In genomic region chr10:24299587-24300258, GRCh38 we compare ENCODE assay signal across 13 cellular contexts.
DNase-seq lines count a peak whose midpoint lies in the region; ATAC-seq and TF ChIP-seq lines count a peak whose summit lies in the region.
"Had no signal": no experiment of that assay in that cellular context is flagged by ENCODE, and none has a peak within 500 bp of the region (broad histone marks: within the 10 kb centered on the region; RNA-seq: fewer than 3 reads in every experiment).

No MANE protein-coding gene starts in this region.

- H3K4me2 ChIP-seq in PC-3 (ENCODE audit: low read length): peak overlapping the region; percentile 59

- BruUV-seq in PC-3 (replicated peaks; lab: Mats Ljungman, UMichigan): no TSS peak

- H3K36me3 ChIP-seq in PC-3 (ENCODE audit: low read depth, low read length): no peaks in the 10 kb centered on the region
- H3K36me3 ChIP-seq: cardiac muscle cell, thoracic aorta had no signal

- H3K27me3 ChIP-seq in PC-3 (ENCODE audit: low read length): no peaks in the 10 kb centered on the region
- H3K27me3 ChIP-seq: cardiac muscle cell had no signal

- CTCF ChIA-PET in PC-3 (lab: Charles Lee): interaction anchor here (0.6 to 0.9 kb wide), 2 partner anchors 61 to 104 kb away, joined by 3 to 4 read pairs; no protein-coding TSS in a partner anchor

- peak; percentile 1 for DNase-seq in stimulated activated CD4-positive, alpha-beta T cell treated with anti-CD3 and anti-CD28 coated beads, Interleukin-1b, Interleukin-23, amount 100 ng/mL, for 48 hours
- DNase-seq in stimulated activated CD4-positive, alpha-beta T cell treated with anti-CD3 and anti-CD28 coated beads, Interleukin-4, amount 100 ng/mL, for 4 hours: no peak
- peak; percentile 82 for DNase-seq in PC-3
- peak; percentile 23 for DNase-seq in dermis blood vessel endothelial cell
- no peak for DNase-seq in type B pancreatic cell (ENCODE audit: extremely low spot score, unreplicated experiment)
- no peak for DNase-seq in NCI-H2029 (lab: John Stamatoyannopoulos, UW)
- DNase-seq in LoVo (ENCODE audit: low spot score): no peak
- DNase-seq: activated effector memory CD4-positive, alpha-beta T cell treated with anti-CD3 and anti-CD28 coated beads, Interleukin-2, amount 50 U/mL, for 16 hours; NCI-H187 treated with DMSO at 0.1 percent for 48 hours; NCI-H69 had no signal

- peak overlapping the region; percentile 30 for H3K9ac ChIP-seq in PC-3 (ENCODE audit: low read length)

- no peaks in the 10 kb centered on the region for H3K79me2 ChIP-seq in PC-3 (ENCODE audit: low read length)

- H3F3A ChIP-seq in PC-3 (ENCODE audit: low read length, unreplicated experiment): no peaks in the 10 kb centered on the region

- no peaks in the 10 kb centered on the region for H3K27me3 Mint-ChIP-seq in type B pancreatic cell

- H2AFZ ChIP-seq in PC-3 (ENCODE audit: low read length): no peak overlapping the region

- H3K9me3 Mint-ChIP-seq in type B pancreatic cell: no peaks in the 10 kb centered on the region

- no peak overlapping the region for H3K4me3 Mint-ChIP-seq in type B pancreatic cell

- intact Hi-C loops in PC-3 (cut with micrococcal nuclease): loop anchor here (5.0 kb wide), 1 partner anchor 43 kb away; no protein-coding TSS in a partner anchor

- no peaks in the 10 kb centered on the region for H3K9me2 ChIP-seq in PC-3 (replicated peaks; ENCODE audit: low read length)

- H3K4me1 ChIP-seq in PC-3 (ENCODE audit: insufficient read depth, low read length): peaks cover 18% of the 10 kb centered on the region

- TF ChIP-seq CTCF in PC-3 (conservative IDR thresholded peaks at IDR 0.05; ENCODE audit: low read depth, low read length) (no peak), type B pancreatic cell (conservative IDR thresholded peaks at IDR 0.05) (no peak)

- peak overlapping the region; percentile 65 for H3K27ac Mint-ChIP-seq in type B pancreatic cell

- H4K20me1 ChIP-seq in PC-3 (ENCODE audit: low read length): no peaks in the 10 kb centered on the region

- POLR2A ChIA-PET in PC-3 (lab: Charles Lee; ENCODE audit: unreplicated experiment): interaction anchor here (0.7 to 0.9 kb wide), 2 partner anchors 89 to 166 kb away, joined by 3 to 4 read pairs; no protein-coding TSS in a partner anchor

- H3K27ac ChIP-seq in PC-3 (ENCODE audit: low read length): peak overlapping the region; percentile 86
- H3K27ac ChIP-seq: cardiac muscle cell, thoracic aorta had no signal

- H3K4me1 Mint-ChIP-seq in type B pancreatic cell (ENCODE audit: unreplicated experiment): peaks cover 9% of the 10 kb centered on the region

- H3K36me3 Mint-ChIP-seq in type B pancreatic cell: peaks cover 34% of the 10 kb centered on the region

- ATAC-seq in PC-3: peak; percentile 100
- ATAC-seq in GM21825 (IDR thresholded peaks at IDR 0.05; ENCODE audit: unreplicated experiment): no peak

- peak overlapping the region; percentile 34; the same call in 1 of the 2 replicates for H3K4me3 ChIP-seq in PC-3 (ENCODE audit: low read length)
- H3K4me3 ChIP-seq: cardiac muscle cell, thoracic aorta had no signal

- H3K9me3 ChIP-seq in PC-3 (ENCODE audit: low read length): no peaks in the 10 kb centered on the region
- H3K9me3 ChIP-seq: thoracic aorta had no signal

Comparison
In these comparisons a context has a peak if more than half of its experiments do, and no peak if none do; other contexts are left out.
1. DNase-seq: peak in stimulated activated CD4-positive, alpha-beta T cell treated with anti-CD3 and anti-CD28 coated beads, Interleukin-1b, Interleukin-23, amount 100 ng/mL, for 48 hours (single experiment), PC-3 (single experiment) and dermis blood vessel endothelial cell (single experiment); none in stimulated activated CD4-positive, alpha-beta T cell treated with anti-CD3 and anti-CD28 coated beads, Interleukin-4, amount 100 ng/mL, for 4 hours (0 of 2), type B pancreatic cell (single experiment), NCI-H2029 (single experiment) and LoVo (single experiment).